Comparison of ENCODE assay signal across 8 cellular contexts in the genomic region with DNA sequence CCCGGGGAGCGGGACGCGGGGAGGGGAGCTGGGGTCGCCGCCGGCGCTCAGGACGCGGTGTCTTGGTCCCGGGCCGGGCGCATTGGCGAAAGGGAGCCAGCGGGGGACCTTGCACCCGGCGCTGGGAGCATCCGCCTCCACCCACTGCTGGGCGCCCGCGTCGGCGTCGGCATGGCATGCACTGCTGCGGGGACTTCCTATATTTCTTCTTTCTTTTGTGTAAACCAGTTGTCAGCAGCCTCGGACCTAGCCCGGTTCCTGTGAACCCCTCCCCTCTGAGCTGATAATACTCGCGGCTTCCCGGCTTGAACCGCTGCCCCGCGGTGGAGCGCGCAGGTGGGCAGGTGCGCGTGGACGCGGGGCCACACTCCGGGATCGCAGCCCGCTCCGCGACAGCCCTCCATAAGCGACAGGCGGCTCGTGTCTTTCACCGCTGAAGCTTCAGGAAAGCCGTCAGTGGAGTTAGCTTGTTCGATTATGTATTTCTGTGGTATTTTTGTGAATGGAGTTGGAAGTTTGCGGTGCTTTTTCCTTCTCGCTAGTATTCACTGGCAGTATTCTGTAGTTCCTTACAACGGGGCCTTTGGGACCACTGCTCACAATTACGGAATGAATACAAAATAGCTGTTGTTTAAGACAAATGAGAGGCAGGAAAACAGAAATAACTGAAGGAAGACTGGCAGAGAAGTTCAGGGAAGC. TPM values are rescaled to one million over a fixed set of nuclear protein-coding genes. Genes with fewer than 3 reads are reported as not detected.
DNase-seq lines count a peak whose midpoint lies in the region; ATAC-seq and TF ChIP-seq lines count a peak whose summit lies in the region.

No MANE protein-coding gene starts in this region.

- H3K27me3 Mint-ChIP-seq in activated CD8-positive, alpha-beta memory T cell treated with anti-CD3 and anti-CD28 coated beads, Interleukin-2, amount 10 ng/mL, durations not matched to agents 7 days and 5 days = peaks cover 10% of the 10 kb centered on the region
- H3K27me3 Mint-ChIP-seq in natural killer cell treated with Interleukin-12 subunit alpha and Interleukin-12 subunit beta and Interleukin-15 and Interleukin-18, amount 100 ng/mL, for 72 hours = peaks cover 18 to 24% of the 10 kb centered on the region in 2 donors
- peaks cover 55% of the 10 kb centered on the region for H3K27me3 Mint-ChIP-seq in type B pancreatic cell

- H3K4me3 ChIP-seq in esophagus (ENCODE audit: low read depth in 1 of 2, low read length in 2 of 2) = peak overlapping the region; percentile 77 to 85

- H3K36me3 ChIP-seq in esophagus (ENCODE audit: control insufficient read depth in 2 of 2, insufficient read depth in 2 of 2, low read length in 1 of 2) = no peaks in the 10 kb centered on the region

- ATAC-seq in HG02884 (IDR thresholded peaks at IDR 0.05; ENCODE audit: unreplicated experiment) = peak; percentile 17
- ATAC-seq in activated CD8-positive, alpha-beta memory T cell treated with anti-CD3 and anti-CD28 coated beads, Interleukin-2, amount 10 ng/mL, durations not matched to agents 7 days and 5 days = peak; percentile 49
- peak; percentile 75 to 84 for ATAC-seq in natural killer cell treated with Interleukin-12 subunit alpha and Interleukin-12 subunit beta and Interleukin-15 and Interleukin-18, amount 100 ng/mL, for 72 hours

- 1% methylated on average over 54 of the region's 54 CpGs for WGBS in esophagus, 2 donors

- no peaks in the 10 kb centered on the region for H3K9me3 ChIP-seq in esophagus (ENCODE audit: control insufficient read depth in 2 of 2, insufficient read depth in 1 of 2, low read depth in 1 of 2, low read length in 1 of 2)

- H3K4me1 Mint-ChIP-seq in activated CD8-positive, alpha-beta memory T cell treated with anti-CD3 and anti-CD28 coated beads, Interleukin-2, amount 10 ng/mL, durations not matched to agents 7 days and 5 days = peaks cover 46% of the 10 kb centered on the region
- H3K4me1 Mint-ChIP-seq in natural killer cell treated with Interleukin-12 subunit alpha and Interleukin-12 subunit beta and Interleukin-15 and Interleukin-18, amount 100 ng/mL, for 72 hours (ENCODE audit: low read depth in 2 of 2) = peaks cover 41 to 45% of the 10 kb centered on the region in 2 donors
- H3K4me1 Mint-ChIP-seq in type B pancreatic cell (ENCODE audit: unreplicated experiment) = peaks cover 7% of the 10 kb centered on the region

- peaks cover 3% of the 10 kb centered on the region for H3K36me3 Mint-ChIP-seq in activated CD8-positive, alpha-beta memory T cell treated with anti-CD3 and anti-CD28 coated beads, Interleukin-2, amount 10 ng/mL, durations not matched to agents 7 days and 5 days
- H3K36me3 Mint-ChIP-seq in natural killer cell treated with Interleukin-12 subunit alpha and Interleukin-12 subunit beta and Interleukin-15 and Interleukin-18, amount 100 ng/mL, for 72 hours = peaks cover 7% of the 10 kb centered on the region
- peaks cover 8% of the 10 kb centered on the region for H3K36me3 Mint-ChIP-seq in type B pancreatic cell

- H3K27me3 ChIP-seq in esophagus (ENCODE audit: control insufficient read depth in 1 of 2, insufficient read depth in 2 of 2, low read length in 2 of 2) = no peaks in the 10 kb centered on the region

- H3K27ac ChIP-seq in esophagus (ENCODE audit: low read depth in 2 of 2, low read length in 1 of 2) = peak overlapping the region; percentile 74 to 91

- no peak for TF ChIP-seq CTCF in type B pancreatic cell (conservative IDR thresholded peaks at IDR 0.05)

- DNase-seq in NCI-H1417 (lab: John Stamatoyannopoulos, UW) (peak; percentile 7 to 87 (median 81)), NCI-H1417 treated with DMSO at 0.1 percent for 48 hours (lab: John Stamatoyannopoulos, UW) (no peak), NCI-H2171 (lab: John Stamatoyannopoulos, UW) (peak; percentile 95), type B pancreatic cell (ENCODE audit: extremely low spot score, unreplicated experiment) (peak; percentile 70)
- peak; percentile 64 for DNase-seq in activated CD8-positive, alpha-beta memory T cell treated with anti-CD3 and anti-CD28 coated beads, Interleukin-2, amount 10 ng/mL, durations not matched to agents 7 days and 5 days
- peak; percentile 73 for DNase-seq in natural killer cell treated with Interleukin-12 subunit alpha and Interleukin-12 subunit beta and Interleukin-15 and Interleukin-18, amount 100 ng/mL, for 72 hours (ENCODE audit: low spot score)

- H3K9me3 Mint-ChIP-seq in activated CD8-positive, alpha-beta memory T cell treated with anti-CD3 and anti-CD28 coated beads, Interleukin-2, amount 10 ng/mL, durations not matched to agents 7 days and 5 days (ENCODE audit: low read depth) = no peaks in the 10 kb centered on the region
- H3K9me3 Mint-ChIP-seq in natural killer cell treated with Interleukin-12 subunit alpha and Interleukin-12 subunit beta and Interleukin-15 and Interleukin-18, amount 100 ng/mL, for 72 hours = no peaks in the 10 kb centered on the region
- no peaks in the 10 kb centered on the region for H3K9me3 Mint-ChIP-seq in type B pancreatic cell

- peaks cover 0 to 10% of the 10 kb centered on the region in 2 donors for H3K4me1 ChIP-seq in esophagus (ENCODE audit: control insufficient read depth in 2 of 2, insufficient read depth in 2 of 2, low read length in 1 of 2)

- peak overlapping the region; percentile 83 for H3K4me3 Mint-ChIP-seq in activated CD8-positive, alpha-beta memory T cell treated with anti-CD3 and anti-CD28 coated beads, Interleukin-2, amount 10 ng/mL, durations not matched to agents 7 days and 5 days
- peak overlapping the region; percentile 98 for H3K4me3 Mint-ChIP-seq in natural killer cell treated with Interleukin-12 subunit alpha and Interleukin-12 subunit beta and Interleukin-15 and Interleukin-18, amount 100 ng/mL, for 72 hours
- H3K4me3 Mint-ChIP-seq in type B pancreatic cell = peak overlapping the region; percentile 96

- H3K27ac Mint-ChIP-seq in activated CD8-positive, alpha-beta memory T cell treated with anti-CD3 and anti-CD28 coated beads, Interleukin-2, amount 10 ng/mL, durations not matched to agents 7 days and 5 days = peak overlapping the region; percentile 86
- H3K27ac Mint-ChIP-seq in natural killer cell treated with Interleukin-12 subunit alpha and Interleukin-12 subunit beta and Interleukin-15 and Interleukin-18, amount 100 ng/mL, for 72 hours = peak overlapping the region; percentile 89 to 91
- peak overlapping the region; percentile 87 for H3K27ac Mint-ChIP-seq in type B pancreatic cell

- CTCF ChIA-PET in activated CD8-positive, alpha-beta memory T cell treated with anti-CD3 and anti-CD28 coated beads, Interleukin-2, amount 10 ng/mL, durations not matched to agents 7 days and 5 days (lab: Charles Lee) = interaction anchor here (0.8 to 6.2 kb wide), 7 partner anchors 9 to 319 kb away, joined by 3 to 41 read pairs (median 3); a partner anchor contains a TSS

RNA-seq across cellular contexts. Expression of a gene that starts 0.8 kb away (rescaled TPM):
- 10 to 100 TPM; 23.1 to 38.4 TPM for total RNA-seq in activated CD8-positive, alpha-beta memory T cell treated with anti-CD3 and anti-CD28 coated beads, Interleukin-2, amount 10 ng/mL, durations not matched to agents 7 days and 5 days
- polyA plus RNA-seq in esophagus = 10 to 100 TPM; 27.7 to 35.4 TPM
- 10 to 100 TPM; 26.0 to 34.1 TPM for total RNA-seq in natural killer cell treated with Interleukin-12 subunit alpha and Interleukin-12 subunit beta and Interleukin-15 and Interleukin-18, amount 100 ng/mL, for 72 hours
- total RNA-seq in type B pancreatic cell (ENCODE audit: low replicate concordance) = 10.7 and 34.3 TPM in 2 replicates

Comparison
In these comparisons a context has a peak if more than half of its experiments do, and no peak if none do; other contexts are left out.
1. ATAC-seq: peak in every context shown above with its lines; median percentile 80 in natural killer cell treated with Interleukin-12 subunit alpha and Interleukin-12 subunit beta and Interleukin-15 and Interleukin-18, amount 100 ng/mL, for 72 hours; 49 in activated CD8-positive, alpha-beta memory T cell treated with anti-CD3 and anti-CD28 coated beads, Interleukin-2, amount 10 ng/mL, durations not matched to agents 7 days and 5 days; 17 in HG02884.